Comparison of ENCODE assay signal across 1 cellular context in genomic region chrX:154091678-154092077, GRCh38.
TF ChIP-seq lines count a peak whose summit lies in the region.

No MANE protein-coding gene starts in this region.

TF ChIP-seq in K562, 482 proteins besides CTCF, POLR2A, EP300 and RAD21 (continued from another document):
- peak; percentile 35 for TF ChIP-seq MGA (IDR thresholded peaks at IDR 0.05)
- TF ChIP-seq EZH2 (IDR thresholded peaks at IDR 0.05; ENCODE audit: borderline replicate concordance, low read depth, low read length): no peak
- no peak for TF ChIP-seq HNRNPH1 (optimal IDR thresholded peaks at IDR 0.05; ENCODE audit: low read depth, low read length)
- TF ChIP-seq ZNF384 (IDR thresholded peaks at IDR 0.05; ENCODE audit: low read depth, low read length): 0 out of 2 replicates have a peak, but pooled peaks have one; percentile 28
- TF ChIP-seq FOXJ2 (tag; IDR thresholded peaks at IDR 0.05): no peak
- TF ChIP-seq JUND (IDR thresholded peaks at IDR 0.05; ENCODE audit: borderline replicate concordance, low read depth, low read length): peak; percentile 29; the same call in 1 of the 2 replicates
- no peak; the same call in 2 of the 3 replicates for TF ChIP-seq JUND (tag; IDR thresholded peaks at IDR 0.05; ENCODE audit: borderline replicate concordance, low read depth, low read length)
- TF ChIP-seq SIN3B (IDR thresholded peaks at IDR 0.05; ENCODE audit: low read depth): no peak
- no peak for TF ChIP-seq ZNF217 (CRISPR knock-in tag; IDR thresholded peaks at IDR 0.05)
- no peak for TF ChIP-seq NBN (IDR thresholded peaks at IDR 0.05; ENCODE audit: low read depth)
- TF ChIP-seq DLX4 (CRISPR knock-in tag; IDR thresholded peaks at IDR 0.05): no peak
- TF ChIP-seq EP400 (IDR thresholded peaks at IDR 0.05): 0 out of 2 replicates have a peak, but pooled peaks have one; percentile 24
- TF ChIP-seq MTA1 (IDR thresholded peaks at IDR 0.05; ENCODE audit: borderline replicate concordance): no peak
- TF ChIP-seq CBFA2T3 (IDR thresholded peaks at IDR 0.05): peak; percentile 45
- TF ChIP-seq, protein P1, sequence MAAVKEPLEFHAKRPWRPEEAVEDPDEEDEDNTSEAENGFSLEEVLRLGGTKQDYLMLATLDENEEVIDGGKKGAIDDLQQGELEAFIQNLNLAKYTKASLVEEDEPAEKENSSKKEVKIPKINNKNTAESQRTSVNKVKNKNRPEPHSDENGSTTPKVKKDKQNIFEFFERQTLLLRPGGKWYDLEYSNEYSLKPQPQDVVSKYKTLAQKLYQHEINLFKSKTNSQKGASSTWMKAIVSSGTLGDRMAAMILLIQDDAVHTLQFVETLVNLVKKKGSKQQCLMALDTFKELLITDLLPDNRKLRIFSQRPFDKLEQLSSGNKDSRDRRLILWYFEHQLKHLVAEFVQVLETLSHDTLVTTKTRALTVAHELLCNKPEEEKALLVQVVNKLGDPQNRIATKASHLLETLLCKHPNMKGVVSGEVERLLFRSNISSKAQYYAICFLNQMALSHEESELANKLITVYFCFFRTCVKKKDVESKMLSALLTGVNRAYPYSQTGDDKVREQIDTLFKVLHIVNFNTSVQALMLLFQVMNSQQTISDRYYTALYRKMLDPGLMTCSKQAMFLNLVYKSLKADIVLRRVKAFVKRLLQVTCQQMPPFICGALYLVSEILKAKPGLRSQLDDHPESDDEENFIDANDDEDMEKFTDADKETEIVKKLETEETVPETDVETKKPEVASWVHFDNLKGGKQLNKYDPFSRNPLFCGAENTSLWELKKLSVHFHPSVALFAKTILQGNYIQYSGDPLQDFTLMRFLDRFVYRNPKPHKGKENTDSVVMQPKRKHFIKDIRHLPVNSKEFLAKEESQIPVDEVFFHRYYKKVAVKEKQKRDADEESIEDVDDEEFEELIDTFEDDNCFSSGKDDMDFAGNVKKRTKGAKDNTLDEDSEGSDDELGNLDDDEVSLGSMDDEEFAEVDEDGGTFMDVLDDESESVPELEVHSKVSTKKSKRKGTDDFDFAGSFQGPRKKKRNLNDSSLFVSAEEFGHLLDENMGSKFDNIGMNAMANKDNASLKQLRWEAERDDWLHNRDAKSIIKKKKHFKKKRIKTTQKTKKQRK (IDR thresholded peaks at IDR 0.05; ENCODE audit: borderline replicate concordance, low read depth, low read length): no peak
- TF ChIP-seq E2F6 (IDR thresholded peaks at IDR 0.05; ENCODE audit: borderline replicate concordance in 1 of 2, extremely low read depth in 1 of 2, insufficient read depth in 1 of 2, insufficient read length in 1 of 2, low read depth in 1 of 2, low read length in 1 of 2, poor library complexity in 1 of 2, severe bottlenecking in 1 of 2): no peak
- TF ChIP-seq MECOM (CRISPR knock-in tag; IDR thresholded peaks at IDR 0.05): no peak
- peak in 1 of 2 experiments; percentile 53; a peak in 1 of 4 replicates for TF ChIP-seq HDAC1 (IDR thresholded peaks at IDR 0.05)
- peak; percentile 74; the same call in 1 of the 2 replicates for TF ChIP-seq ESRRA (IDR thresholded peaks at IDR 0.05; ENCODE audit: borderline replicate concordance, low read depth)
- TF ChIP-seq, protein P2, sequence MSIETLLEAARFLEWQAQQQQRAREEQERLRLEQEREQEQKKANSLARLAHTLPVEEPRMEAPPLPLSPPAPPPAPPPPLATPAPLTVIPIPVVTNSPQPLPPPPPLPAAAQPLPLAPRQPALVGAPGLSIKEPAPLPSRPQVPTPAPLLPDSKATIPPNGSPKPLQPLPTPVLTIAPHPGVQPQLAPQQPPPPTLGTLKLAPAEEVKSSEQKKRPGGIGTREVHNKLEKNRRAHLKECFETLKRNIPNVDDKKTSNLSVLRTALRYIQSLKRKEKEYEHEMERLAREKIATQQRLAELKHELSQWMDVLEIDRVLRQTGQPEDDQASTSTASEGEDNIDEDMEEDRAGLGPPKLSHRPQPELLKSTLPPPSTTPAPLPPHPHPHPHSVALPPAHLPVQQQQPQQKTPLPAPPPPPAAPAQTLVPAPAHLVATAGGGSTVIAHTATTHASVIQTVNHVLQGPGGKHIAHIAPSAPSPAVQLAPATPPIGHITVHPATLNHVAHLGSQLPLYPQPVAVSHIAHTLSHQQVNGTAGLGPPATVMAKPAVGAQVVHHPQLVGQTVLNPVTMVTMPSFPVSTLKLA (conservative IDR thresholded peaks at IDR 0.05): peak in 1 of 2 experiments; percentile 41; a peak in 2 of 4 replicates
- TF ChIP-seq SP2 (IDR thresholded peaks at IDR 0.05; ENCODE audit: extremely low read depth, low read depth, low read length, poor library complexity, severe bottlenecking): no peak
- peak; percentile 65 for TF ChIP-seq DPF2 (IDR thresholded peaks at IDR 0.05)
- TF ChIP-seq CC2D1A (IDR thresholded peaks at IDR 0.05): peak; percentile 37; the same call in 1 of the 2 replicates
TF ChIP-seq in K562: peak in this region for 26.
